In the genomic region with DNA sequence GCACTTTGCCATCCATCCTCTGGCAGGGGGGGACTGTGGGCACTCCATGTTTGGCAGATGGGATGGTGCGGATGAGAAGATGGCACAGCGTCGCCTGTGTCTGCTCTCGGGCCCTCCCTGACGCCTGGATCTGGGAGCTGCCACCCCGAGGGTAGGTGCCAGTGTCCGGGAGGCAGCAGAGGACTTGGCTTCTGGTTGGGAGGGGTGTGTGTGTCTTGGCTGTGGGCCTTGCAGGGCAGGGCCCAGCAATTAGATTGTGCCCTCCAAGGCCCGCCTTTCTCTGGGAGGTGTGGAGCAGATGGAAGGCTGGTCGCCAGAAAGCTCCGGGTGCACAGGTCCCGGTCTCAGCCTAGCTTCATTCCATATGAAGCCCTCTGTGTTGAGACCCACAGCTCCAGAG, we compare ENCODE assay signal across 13 cellular contexts. TPM values are rescaled to one million over a fixed set of nuclear protein-coding genes. Genes with fewer than 3 reads are reported as not detected.
DNase-seq lines count a peak whose midpoint lies in the region; ATAC-seq and TF ChIP-seq lines count a peak whose summit lies in the region.
"Had no signal": no experiment of that assay in that cellular context is flagged by ENCODE, and none has a peak within 500 bp of the region (broad histone marks: within the 10 kb centered on the region; RNA-seq: fewer than 3 reads in every experiment).

No MANE protein-coding gene starts in this region.

- H3K4me1 Mint-ChIP-seq in CD8-positive, alpha-beta T cell (ENCODE audit: low read depth) = peaks cover 64% of the 10 kb centered on the region
- peaks cover 49% of the 10 kb centered on the region for H3K4me1 Mint-ChIP-seq in memory B cell
- no peaks in the 10 kb centered on the region for H3K4me1 Mint-ChIP-seq in progenitor cell of endocrine pancreas (ENCODE audit: low read depth)

- WGBS in esophagus squamous epithelium, 2 donors = 20% methylated on average over 1 of the region's 11 CpGs; no CpG with 5 or more reads in 1 of the 2 donors

- H3K4me3 ChIP-seq in BLaER1 treated with 17β-estradiol and CSF1 and Interleukin-3, amounts not matched to agents 10 nM and 100 nM = peak overlapping the region; percentile 59 to 83 (median 76)
- H3K4me3 ChIP-seq in CD8-positive, alpha-beta T cell (ENCODE audit: low read depth, low read length) = peak overlapping the region; percentile 56
- no peak overlapping the region for H3K4me3 ChIP-seq in esophagus squamous epithelium

- no peaks in the 10 kb centered on the region for H3K9me3 ChIP-seq in BLaER1 treated with 17β-estradiol and CSF1 and Interleukin-3, amounts not matched to agents 10 nM and 100 nM (replicated peaks in 1 of 11)
- H3K9me3 ChIP-seq in CD8-positive, alpha-beta T cell (ENCODE audit: low read length) = no peaks in the 10 kb centered on the region
- H3K9me3 ChIP-seq in esophagus squamous epithelium = no peaks in the 10 kb centered on the region

- peaks cover 5% of the 10 kb centered on the region for H3K27me3 Mint-ChIP-seq in CD8-positive, alpha-beta T cell (ENCODE audit: low read depth)
- H3K27me3 Mint-ChIP-seq in memory B cell = no peaks in the 10 kb centered on the region
- H3K27me3 Mint-ChIP-seq in progenitor cell of endocrine pancreas = peaks cover 12% of the 10 kb centered on the region

- CTCF ChIA-PET in CD8-positive, alpha-beta T cell (lab: Charles Lee) = interaction anchor here (1.0 to 4.0 kb wide), 3 partner anchors 8 to 17 kb away, joined by 4 to 24 read pairs (median 4); no protein-coding TSS in a partner anchor

- no peak for ATAC-seq in CD8-positive, alpha-beta T cell
- ATAC-seq in memory B cell (ENCODE audit: low read depth) = no peak
- no peak for ATAC-seq in GM21447 (IDR thresholded peaks at IDR 0.05; ENCODE audit: unreplicated experiment)
- ATAC-seq: left lobe of liver had no signal

- DNase-seq in CD8-positive, alpha-beta T cell = no peak
- DNase-seq in SHP77 treated with DMSO at 0.1 percent for 48 hours (lab: John Stamatoyannopoulos, UW) (peak; percentile 20), memory B cell (ENCODE audit: low spot score in 2 of 2) (no peak), esophagus squamous epithelium (lab: John Stamatoyannopoulos, UW) (no peak), progenitor cell of endocrine pancreas (ENCODE audit: low spot score, unreplicated experiment) (no peak)
- DNase-seq: activated CD4-positive, alpha-beta T cell treated with anti-CD3 and anti-CD28 coated beads, Interleukin-2, amount 50 U/mL, for 1 hour; amniotic stem cell; COR-L47; stimulated activated CD4-positive, alpha-beta T cell treated with anti-CD3 and anti-CD28 coated beads, Interleukin-4, amount 100 ng/mL, for 4 hours had no signal

- no peaks in the 10 kb centered on the region for H3K9me3 Mint-ChIP-seq in CD8-positive, alpha-beta T cell
- H3K9me3 Mint-ChIP-seq in memory B cell (no peaks in the 10 kb centered on the region), progenitor cell of endocrine pancreas (ENCODE audit: low read depth) (no peaks in the 10 kb centered on the region)

- TF ChIP-seq CTCF in CD8-positive, alpha-beta T cell (IDR thresholded peaks at IDR 0.05) = no peak
- TF ChIP-seq CTCF in esophagus squamous epithelium (IDR thresholded peaks at IDR 0.05) (no peak), progenitor cell of endocrine pancreas (IDR thresholded peaks at IDR 0.05; ENCODE audit: unreplicated experiment) (no peak)

- H3K4me2 ChIP-seq in BLaER1 treated with 17β-estradiol and CSF1 and Interleukin-3, amounts not matched to agents 10 nM and 100 nM = peak overlapping the region; percentile 92 to 100 (median 98)

- POLR2A ChIA-PET in CD8-positive, alpha-beta T cell (lab: Charles Lee) = interaction anchor here (0.7 to 5.3 kb wide), 3 partner anchors 9 to 17 kb away, joined by 3 to 49 read pairs (median 5); no protein-coding TSS in a partner anchor

- peaks cover 58 to 79% (median 72%) of the 10 kb centered on the region in 10 experiments for H3K4me1 ChIP-seq in BLaER1 treated with 17β-estradiol and CSF1 and Interleukin-3, amounts not matched to agents 10 nM and 100 nM
- peaks cover 62% of the 10 kb centered on the region for H3K4me1 ChIP-seq in CD8-positive, alpha-beta T cell (ENCODE audit: insufficient read depth, low read length)
- H3K4me1 ChIP-seq in esophagus squamous epithelium = peaks cover 0 to 20% (median 0%) of the 10 kb centered on the region in 3 donors

- peak overlapping the region; percentile 18 for H3K27ac Mint-ChIP-seq in CD8-positive, alpha-beta T cell
- H3K27ac Mint-ChIP-seq in memory B cell = peak overlapping the region; percentile 25
- H3K27ac Mint-ChIP-seq in progenitor cell of endocrine pancreas = no peak overlapping the region

- H3K36me3 ChIP-seq in BLaER1 treated with 17β-estradiol and CSF1 and Interleukin-3, amounts not matched to agents 10 nM and 100 nM = peaks cover 10 to 28% (median 22%) of the 10 kb centered on the region in 11 experiments
- H3K36me3 ChIP-seq in CD8-positive, alpha-beta T cell (ENCODE audit: insufficient read depth, low read length) = no peaks in the 10 kb centered on the region
- H3K36me3 ChIP-seq in esophagus squamous epithelium = no peaks in the 10 kb centered on the region

- peaks cover 19% of the 10 kb centered on the region for H3K36me3 Mint-ChIP-seq in CD8-positive, alpha-beta T cell
- H3K36me3 Mint-ChIP-seq in memory B cell (peaks cover 10% of the 10 kb centered on the region), progenitor cell of endocrine pancreas (ENCODE audit: insufficient read depth) (no peaks in the 10 kb centered on the region)

- H3K9ac ChIP-seq in BLaER1 treated with 17β-estradiol and CSF1 and Interleukin-3, amounts not matched to agents 10 nM and 100 nM = peak overlapping the region; percentile 66 to 88 (median 83); a peak in 21 of 22 replicates

- H4K20me1 ChIP-seq in BLaER1 treated with 17β-estradiol and CSF1 and Interleukin-3, amounts not matched to agents 10 nM and 100 nM = peaks cover 0 to 37% (median 28%) of the 10 kb centered on the region in 11 experiments; a peak in 18 of 22 replicates

- H3K27me3 ChIP-seq in BLaER1 treated with 17β-estradiol and CSF1 and Interleukin-3, amounts not matched to agents 10 nM and 100 nM = no peaks in the 10 kb centered on the region
- no peaks in the 10 kb centered on the region for H3K27me3 ChIP-seq in CD8-positive, alpha-beta T cell (ENCODE audit: insufficient read depth, low read length)
- H3K27me3 ChIP-seq in esophagus squamous epithelium = peaks cover 0 to 70% (median 0%) of the 10 kb centered on the region in 4 donors

- TF ChIP-seq POLR2A in esophagus squamous epithelium (IDR thresholded peaks at IDR 0.05) = no peak

- H3K27ac ChIP-seq in BLaER1 treated with 17β-estradiol and CSF1 and Interleukin-3, amounts not matched to agents 10 nM and 100 nM = peak overlapping the region in 9 of 11 experiments; percentile 54 to 98 (median 93); a peak in 18 of 22 replicates
- no peak overlapping the region for H3K27ac ChIP-seq in CD8-positive, alpha-beta T cell (ENCODE audit: low read depth, low read length)
- no peak overlapping the region for H3K27ac ChIP-seq in esophagus squamous epithelium

- intact Hi-C loops in CD8-positive, alpha-beta T cell (cut with DNase I, micrococcal nuclease) = no loop called here
- intact Hi-C loops in esophagus squamous epithelium (cut with DNase I) = no loop called here

- peak overlapping the region; percentile 86 for H3K4me3 Mint-ChIP-seq in CD8-positive, alpha-beta T cell
- peak overlapping the region; percentile 94 for H3K4me3 Mint-ChIP-seq in memory B cell
- H3K4me3 Mint-ChIP-seq in progenitor cell of endocrine pancreas (ENCODE audit: low read depth) = no peak overlapping the region

RNA-seq across cellular contexts. Expression of gene RAP1GAP2, which starts 1.4 kb away (rescaled TPM):
- total RNA-seq in CD8-positive, alpha-beta T cell = 10 to 100 TPM; 18.9 to 19.9 TPM
- 10 to 100 TPM in 2 of 4 donors, 1 to 10 TPM in 2; 4.9 to 12.4 (median 10.0) TPM for total RNA-seq in esophagus squamous epithelium
- total RNA-seq in progenitor cell of endocrine pancreas = 105 and 116 TPM in 2 replicates

RNA-seq across cellular contexts. Expression of gene CCDC92B, which starts 48.2 kb away (rescaled TPM):
- under 1 TPM in 1 of 2 experiments, not detected in 1; 0.08 TPM for total RNA-seq in CD8-positive, alpha-beta T cell
- total RNA-seq in esophagus squamous epithelium = under 1 TPM in 3 of 4 donors, not detected in 1; 0.15 to 0.57 (median 0.35) TPM
- 0.87 and 1.3 TPM in 2 replicates for total RNA-seq in progenitor cell of endocrine pancreas
- total RNA-seq: left lobe of liver, subcutaneous adipose tissue had no signal

Comparison
In these comparisons a context has a peak if more than half of its experiments do, and no peak if none do; other contexts are left out.
1. H3K27ac ChIP-seq: peak in BLaER1 treated with 17β-estradiol and CSF1 and Interleukin-3, amounts not matched to agents 10 nM and 100 nM (9 of 11); none in CD8-positive, alpha-beta T cell (single experiment) and esophagus squamous epithelium (0 of 4).
2. H3K4me3 ChIP-seq: peak in BLaER1 treated with 17β-estradiol and CSF1 and Interleukin-3, amounts not matched to agents 10 nM and 100 nM (10 of 10) and CD8-positive, alpha-beta T cell (single experiment); none in esophagus squamous epithelium (0 of 4).